Comparison of ENCODE assay signal across 9 cellular contexts in genomic region chr3:57060089-57060829, GRCh38. TPM values are rescaled to one million over a fixed set of nuclear protein-coding genes. Genes with fewer than 3 reads are reported as not detected.
DNase-seq lines count a peak whose midpoint lies in the region; ATAC-seq and TF ChIP-seq lines count a peak whose summit lies in the region.
"Had no signal": no experiment of that assay in that cellular context is flagged by ENCODE, and none has a peak within 500 bp of the region (broad histone marks: within the 10 kb centered on the region; RNA-seq: fewer than 3 reads in every experiment).

Gene SPATA12 (plus strand): TSS chr3:57060664. CDS start chr3:57073695, 13,031 bp downstream.

- H3K36me3 ChIP-seq in Karpas-422 (ENCODE audit: insufficient read depth, low read length): no peaks in the 10 kb centered on the region
- H3K36me3 ChIP-seq: BLaER1 had no signal

- no peak within 1 kb of the TSS for H3K4me3 ChIP-seq in coronary artery
- no peak within 1 kb of the TSS for H3K4me3 ChIP-seq in Karpas-422 (ENCODE audit: low read length)
- H3K4me3 ChIP-seq: BLaER1 had no signal

- no peak within 1 kb of the TSS for H3K9ac ChIP-seq in Karpas-422 (ENCODE audit: low read length)
- H3K9ac ChIP-seq: BLaER1 had no signal

- no peaks in the 10 kb centered on the region for H3K27me3 ChIP-seq in Karpas-422 (ENCODE audit: low read length)
- H3K27me3 ChIP-seq: BLaER1 had no signal

- no peaks in the 10 kb centered on the region for H3K9me2 ChIP-seq in Karpas-422 (replicated peaks; ENCODE audit: insufficient read depth, low read length)

- TF ChIP-seq CTCF in coronary artery (IDR thresholded peaks at IDR 0.05): no peak

- H4K20me1 ChIP-seq in Karpas-422 (ENCODE audit: insufficient read depth, low read depth, low read length): no peaks in the 10 kb centered on the region
- H4K20me1 ChIP-seq: BLaER1 had no signal

- H2AFZ ChIP-seq in Karpas-422 (ENCODE audit: low read length): no peak within 1 kb of the TSS

- ATAC-seq in GM21717 (IDR thresholded peaks at IDR 0.05; ENCODE audit: unreplicated experiment): no peak

- no peaks in the 10 kb centered on the region for H3K79me2 ChIP-seq in Karpas-422 (ENCODE audit: low read length)

- no peaks in the 10 kb centered on the region for H3K9me3 ChIP-seq in Karpas-422 (ENCODE audit: low read length)
- H3K9me3 ChIP-seq: BLaER1 had no signal

- peak; percentile 5 for DNase-seq in DMS79 treated with DMSO at 0.1 percent for 48 hours (lab: John Stamatoyannopoulos, UW)
- no peak for DNase-seq in DMS79 (lab: John Stamatoyannopoulos, UW)
- peak; percentile 53 for DNase-seq in NOMO-1 treated with dmso at 0.1 percent for 144 hours (lab: John Stamatoyannopoulos, UW; ENCODE audit: unreplicated experiment)
- DNase-seq in epidermal melanocyte (ENCODE audit: insufficient read length, low spot score): peak; percentile 65
- peak; percentile 91 for DNase-seq in mesenteric fat pad (ENCODE audit: low spot score)
- no peak for DNase-seq in coronary artery (ENCODE audit: low spot score)
- no peak for DNase-seq in Karpas-422

- peaks cover 37% of the 10 kb centered on the region for H3K4me1 ChIP-seq in Karpas-422 (ENCODE audit: low read length)

- H3K27ac ChIP-seq in coronary artery (no peak within 1 kb of the TSS), Karpas-422 (ENCODE audit: low read length) (no peak within 1 kb of the TSS)
- H3K27ac ChIP-seq: BLaER1 had no signal

- no peak within 1 kb of the TSS for H3K4me2 ChIP-seq in Karpas-422 (ENCODE audit: low read depth, low read length, poor library complexity, severe bottlenecking)
- H3K4me2 ChIP-seq: BLaER1 had no signal

RNA-seq across cellular contexts. Expression of gene SPATA12, which starts in this region (rescaled TPM):
- not detected for total RNA-seq in mesenteric fat pad
- total RNA-seq in Karpas-422 (2014; rRNA removed; shearing (Covaris generic); ENCODE audit: low replicate concordance): 3.2 and 3.9 TPM in 2 replicates

Comparison
In these comparisons a context has a peak if more than half of its experiments do, and no peak if none do; other contexts are left out.
1. DNase-seq: peak in DMS79 treated with DMSO at 0.1 percent for 48 hours (single experiment), NOMO-1 treated with dmso at 0.1 percent for 144 hours (single experiment) and epidermal melanocyte (single experiment); none in DMS79 (single experiment), coronary artery (single experiment) and Karpas-422 (single experiment).
2. Peak in DNase-seq in mesenteric fat pad; RNA of the gene not detected or under 1 TPM.